Comparison of ENCODE assay signal across 7 cellular contexts in the genomic region with DNA sequence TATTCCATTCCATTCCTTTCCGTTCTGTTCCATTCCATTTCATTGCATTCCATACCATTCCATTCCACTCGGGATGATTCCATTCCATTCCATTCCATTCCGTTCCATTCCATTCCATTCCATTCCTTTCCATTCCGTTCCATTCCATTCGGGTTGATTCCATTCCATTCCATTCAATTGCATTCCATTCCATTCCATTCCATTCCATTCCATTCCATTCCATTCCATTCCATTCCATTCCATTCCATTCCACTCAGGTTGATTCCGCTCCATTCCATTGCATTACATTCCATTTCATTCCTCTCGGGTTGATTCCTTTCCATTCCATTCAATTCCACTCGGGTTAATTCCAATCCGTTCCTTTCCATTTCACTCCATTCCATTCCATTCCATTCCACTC.
DNase-seq lines count a peak whose midpoint lies in the region; ATAC-seq, FAIRE-seq and TF ChIP-seq lines count a peak whose summit lies in the region.
"Not testable (repeated sequence)": the region's sequence is repeated elsewhere in the genome, so short reads cannot be mapped to it uniquely, and the experiment has no call there.

No MANE protein-coding gene starts in this region.

- not testable (repeated sequence) for TF ChIP-seq RAD21 in IMR-90 (IDR thresholded peaks at IDR 0.05; ENCODE audit: low read length); K562 (CRISPR knock-in tag; conservative IDR thresholded peaks at IDR 0.05 in 1 of 2, IDR thresholded peaks at IDR 0.05 in 1 of 2)

- not testable (repeated sequence) for H3K4me1 Mint-ChIP-seq in natural killer cell

- not testable (repeated sequence) for BruUV-seq in IMR-90 (replicated peaks; lab: Mats Ljungman, UMichigan); K562 (replicated peaks; lab: Mats Ljungman, UMichigan)

- not testable (repeated sequence) for H2AK5ac ChIP-seq in IMR-90 (ENCODE audit: low read depth, low read length)

- H3K23ac ChIP-seq in IMR-90 (ENCODE audit: low read depth, low read length), result not testable (repeated sequence)

- not testable (repeated sequence) for H3K36me3 Mint-ChIP-seq in natural killer cell

- not testable (repeated sequence) for H2AK9ac ChIP-seq in IMR-90 (replicated peaks; ENCODE audit: low read depth, low read length, poor library complexity)

- H3K27me3 Mint-ChIP-seq in natural killer cell (ENCODE audit: low read depth in 2 of 2), result not testable (repeated sequence)

- H3K79me1 ChIP-seq in IMR-90 (ENCODE audit: low read depth in 1 of 2, low read length in 2 of 2), result not testable (repeated sequence)

- not testable (repeated sequence) for DNase-seq in IMR-90; K562 (ENCODE audit: extremely low read depth in 1 of 4, low spot score in 3 of 4); right cardiac atrium; natural killer cell

- H3K27ac ChIP-seq in IMR-90 (ENCODE audit: insufficient read depth, low read length); K562 (ENCODE audit: extremely low read depth, low read depth, low read length); right cardiac atrium (ENCODE audit: low read length): not testable (repeated sequence)

- peaks cover 27% of the 10 kb centered on the region; the same call in 1 of the 2 replicates for H3K9me3 ChIP-seq in IMR-90 (ENCODE audit: control insufficient read depth, insufficient read depth, low read length)
- H3K9me3 ChIP-seq in K562 (replicated peaks; ENCODE audit: control insufficient read depth, insufficient read depth, low read depth, low read length), result peaks cover 11% of the 10 kb centered on the region
- not testable (repeated sequence) for H3K9me3 ChIP-seq in right cardiac atrium (ENCODE audit: control insufficient read depth, low read length)

- H3K9ac ChIP-seq in IMR-90 (ENCODE audit: low read depth, low read length); K562 (ENCODE audit: insufficient read depth in 1 of 2, low read depth in 2 of 2, low read length in 2 of 2): not testable (repeated sequence)

- H3K14ac ChIP-seq in IMR-90 (replicated peaks; ENCODE audit: low read depth, low read length), result not testable (repeated sequence)

- not testable (repeated sequence) for H3K27ac Mint-ChIP-seq in natural killer cell

- dilution Hi-C loops in IMR-90 (cut with HindIII; ENCODE audit: low sequenced_read_pairs, unreplicated experiment), result not testable (repeated sequence)

- peak overlapping the region; percentile 84 for H2BK5ac ChIP-seq in IMR-90 (ENCODE audit: low read depth, low read length, poor library complexity, severe bottlenecking)

- H3K9me1 ChIP-seq in IMR-90 (ENCODE audit: insufficient read depth, low read length); K562 (ENCODE audit: control insufficient read depth, insufficient read depth, low read length): not testable (repeated sequence)

- not testable (repeated sequence) for H4K20me1 ChIP-seq in IMR-90 (ENCODE audit: insufficient read depth, low read length); K562 (replicated peaks; ENCODE audit: control insufficient read depth, insufficient read depth, low read length)

- H3K4me3 ChIP-seq in IMR-90 (ENCODE audit: insufficient read depth, low read depth, low read length); K562; right cardiac atrium (ENCODE audit: low read length): not testable (repeated sequence)

- not testable (repeated sequence) for H3K27me3 ChIP-seq in IMR-90 (ENCODE audit: control insufficient read depth, insufficient read depth, low read length); K562 (ENCODE audit: control insufficient read depth in 2 of 2, insufficient read depth in 2 of 2, low read length in 2 of 2); right cardiac atrium (ENCODE audit: control insufficient read depth, insufficient read depth)

- not testable (repeated sequence) for H3K4me1 ChIP-seq in IMR-90 (ENCODE audit: control insufficient read depth, insufficient read depth, low read length); K562 (replicated peaks in 1 of 2; ENCODE audit: control insufficient read depth in 2 of 2, insufficient read depth in 2 of 2, low read length in 2 of 2); right cardiac atrium (ENCODE audit: control insufficient read depth, insufficient read depth, low read length)

- H3K4me2 ChIP-seq in IMR-90 (ENCODE audit: low read depth, low read length); K562 (ENCODE audit: insufficient read depth, low read length): not testable (repeated sequence)

- not testable (repeated sequence) for H4K5ac ChIP-seq in IMR-90 (ENCODE audit: low read depth, low read length)

- not testable (repeated sequence) for H3K4me3 Mint-ChIP-seq in natural killer cell

- ATAC-seq in GM18858 (IDR thresholded peaks at IDR 0.05; ENCODE audit: unreplicated experiment) (peak; percentile 21), GM21390 (IDR thresholded peaks at IDR 0.05; ENCODE audit: unreplicated experiment) (peak; percentile 29), HG02970 (IDR thresholded peaks at IDR 0.05; ENCODE audit: low FRiP score, unreplicated experiment) (peak; percentile 29), IMR-90 (ENCODE audit: low read depth) (peak; percentile 38), K562 (peak; percentile 69), right cardiac atrium (peak; percentile 56 to 73), natural killer cell (peak; percentile 16 to 55 (median 41))

- H2AFZ ChIP-seq in IMR-90 (replicated peaks; ENCODE audit: low read length, poor library complexity); K562 (ENCODE audit: low read depth, low read length): not testable (repeated sequence)

- intact Hi-C loops in IMR-90 (cut with micrococcal nuclease); K562 (cut with micrococcal nuclease); right cardiac atrium (cut with DNase I); natural killer cell (cut with micrococcal nuclease): not testable (repeated sequence)

- H2BK20ac ChIP-seq in IMR-90 (ENCODE audit: low read depth, low read length), result not testable (repeated sequence)

- POLR2A ChIA-PET in IMR-90 (lab: Charles Lee; ENCODE audit: unreplicated experiment); K562 (lab: Yijun Ruan, JAX): not testable (repeated sequence)

- H2BK120ac ChIP-seq in IMR-90 (ENCODE audit: low read depth, low read length), result not testable (repeated sequence)

- not testable (repeated sequence) for H4K8ac ChIP-seq in IMR-90 (ENCODE audit: low read depth in 2 of 2, low read length in 2 of 2)

- not testable (repeated sequence) for H3K4ac ChIP-seq in IMR-90 (ENCODE audit: low read depth, low read length)

- not testable (repeated sequence) for H3K79me2 ChIP-seq in K562 (ENCODE audit: control insufficient read depth, insufficient read depth, low read length)

- H3K36me3 ChIP-seq in IMR-90 (ENCODE audit: control insufficient read depth, insufficient read depth, low read length); K562 (ENCODE audit: control insufficient read depth, insufficient read depth, low read length): not testable (repeated sequence)

- CTCF ChIA-PET in IMR-90 (lab: Yijun Ruan, JAX); K562 (lab: Yijun Ruan, JAX; ENCODE audit: low intra/inter-chr PET ratio): not testable (repeated sequence)

- FAIRE-seq in K562 (lab: Jason Lieb, UNC), result not testable (repeated sequence)

- in situ Hi-C loops in IMR-90 (cut with MboI; ENCODE audit: low sequenced_read_pairs), result not testable (repeated sequence)
- in situ Hi-C loops in K562 (cut with MboI), result loop anchor here (5.0 kb wide), 1 partner anchor 560 kb away; no protein-coding TSS in a partner anchor

- not testable (repeated sequence) for H3K56ac ChIP-seq in IMR-90 (ENCODE audit: extremely low read depth, insufficient read depth, low read length)

- not testable (repeated sequence) for H2BK15ac ChIP-seq in IMR-90 (ENCODE audit: low read depth, low read length)

- WGBS in IMR-90 (ENCODE audit: extremely low coverage in 2 of 2, insufficient read length in 1 of 2), 2 experiments, result 46 to 100% methylated on average over 2 to 9 of the region's 9 CpGs
- WGBS in K562 (ENCODE audit: insufficient coverage, low coverage, missing lambda C conversion rate), result under 1% methylated on average over 9 of the region's 9 CpGs
- WGBS in right cardiac atrium, result 65% methylated on average over 9 of the region's 9 CpGs

- not testable (repeated sequence) for TF ChIP-seq POLR2A in IMR-90 (IDR thresholded peaks at IDR 0.05; ENCODE audit: low read depth, low read length); K562 (conservative IDR thresholded peaks at IDR 0.05)

- H4K91ac ChIP-seq in IMR-90 (ENCODE audit: insufficient read depth, low read depth, low read length), result not testable (repeated sequence)

- not testable (repeated sequence) for TF ChIP-seq CTCF in IMR-90 (conservative IDR thresholded peaks at IDR 0.05; ENCODE audit: low read depth, low read length); K562 (IDR thresholded peaks at IDR 0.05 in 2 of 3, conservative IDR thresholded peaks at IDR 0.05 in 1 of 3; ENCODE audit: insufficient read depth in 2 of 3, low read depth in 1 of 3, low read length in 3 of 3); natural killer cell (IDR thresholded peaks at IDR 0.05)

- not testable (repeated sequence) for TF ChIP-seq EP300 in K562 (IDR thresholded peaks at IDR 0.05; ENCODE audit: low read length)

- H3K9me3 Mint-ChIP-seq in natural killer cell, result peaks cover 50 to 55% of the 10 kb centered on the region in 2 donors

- H3K18ac ChIP-seq in IMR-90 (ENCODE audit: low read depth, low read length), result not testable (repeated sequence)
